ENCODE assay signal across 8 cellular contexts in genomic region chr14:64294672-64295413, GRCh38. TPM values are rescaled to one million over a fixed set of nuclear protein-coding genes. Genes with fewer than 3 reads are reported as not detected.
DNase-seq lines count a peak whose midpoint lies in the region; ATAC-seq lines count a peak whose summit lies in the region.

No MANE protein-coding gene starts in this region.

- no peaks in the 10 kb centered on the region for H3K9me3 Mint-ChIP-seq in activated naive CD8-positive, alpha-beta T cell (ENCODE audit: low read depth)

- H3K27me3 ChIP-seq in rectal smooth muscle tissue (ENCODE audit: control insufficient read depth, insufficient read depth, low read length) (no peaks in the 10 kb centered on the region), aorta (ENCODE audit: control insufficient read depth in 1 of 2, insufficient read depth in 2 of 2, low read length in 1 of 2) (peaks cover 0 to 1% of the 10 kb centered on the region in 2 donors)

- no peaks in the 10 kb centered on the region for H3K36me3 Mint-ChIP-seq in activated naive CD8-positive, alpha-beta T cell

- peak; percentile 72 for ATAC-seq in GM21515 (IDR thresholded peaks at IDR 0.05; ENCODE audit: unreplicated experiment)
- peak; percentile 94 for ATAC-seq in left cardiac atrium
- peak; percentile 77 for ATAC-seq in aorta (ENCODE audit: low FRiP score)

- H3K36me3 ChIP-seq in rectal smooth muscle tissue (ENCODE audit: control insufficient read depth, insufficient read depth, low read length) (no peaks in the 10 kb centered on the region), aorta (ENCODE audit: control insufficient read depth in 1 of 2, insufficient read depth in 2 of 2, low read length in 1 of 2) (no peaks in the 10 kb centered on the region)

- H3K27ac Mint-ChIP-seq in activated naive CD8-positive, alpha-beta T cell, result no peak overlapping the region

- WGBS in aorta, 2 donors, result 18% methylated on average over 20 of the region's 20 CpGs

- no peak overlapping the region for H3K9ac ChIP-seq in rectal smooth muscle tissue (ENCODE audit: low read length)

- H3K4me1 ChIP-seq in rectal smooth muscle tissue (ENCODE audit: control insufficient read depth, insufficient read depth, low read length) (no peaks in the 10 kb centered on the region), aorta (ENCODE audit: control insufficient read depth in 1 of 2, insufficient read depth in 2 of 2, low read length in 2 of 2) (no peaks in the 10 kb centered on the region)

- H3K9me3 ChIP-seq in aorta (ENCODE audit: control insufficient read depth, low read length), result no peaks in the 10 kb centered on the region

- H3K4me1 Mint-ChIP-seq in activated naive CD8-positive, alpha-beta T cell (ENCODE audit: low read depth), result peaks cover 37% of the 10 kb centered on the region

- DNase-seq in DMS53 treated with DMSO at 0.1 percent for 48 hours (lab: John Stamatoyannopoulos, UW; ENCODE audit: unreplicated experiment) (peak; percentile 38), HuH-7.5 (ENCODE audit: low spot score) (peak; percentile 71), SKM-1 (lab: John Stamatoyannopoulos, UW; ENCODE audit: unreplicated experiment) (peak; percentile 10), left cardiac atrium (peak; percentile 72), aorta (peak; percentile 65 to 89)

- H3K4me3 ChIP-seq in rectal smooth muscle tissue (ENCODE audit: low read length), result peak overlapping the region; percentile 60
- no peak overlapping the region for H3K4me3 ChIP-seq in aorta (ENCODE audit: low read length in 2 of 2)

- peak overlapping the region; percentile 77 for H3K4me3 Mint-ChIP-seq in activated naive CD8-positive, alpha-beta T cell

- H3K27ac ChIP-seq in rectal smooth muscle tissue (ENCODE audit: low read depth, low read length), result no peak overlapping the region
- H3K27ac ChIP-seq in aorta (ENCODE audit: low read depth in 1 of 2, low read length in 2 of 2), result no peak overlapping the region

- intact Hi-C loops in left cardiac atrium (cut with DNase I) (loop anchor here (2.0 to 10.0 kb wide), 5 partner anchors 136 to 500 kb away; no protein-coding TSS in a partner anchor), aorta (cut with DNase I) (loop anchor here (5.0 to 10.0 kb wide), 4 partner anchors 130 to 498 kb away; no protein-coding TSS in a partner anchor)

- H3K27me3 Mint-ChIP-seq in activated naive CD8-positive, alpha-beta T cell, result no peaks in the 10 kb centered on the region

RNA-seq across cellular contexts. Expression of gene ESR2, which starts 0.7 kb away (rescaled TPM):
- 1 to 10 TPM in 1 of 2 donors, under 1 TPM in 1; 0.31 to 1.3 TPM for total RNA-seq in left cardiac atrium
- total RNA-seq in aorta, result under 1 TPM; 0.10 to 0.27 TPM
- polyA plus RNA-seq in aorta, result not detected

Comparison
In these comparisons a context has a peak if more than half of its experiments do, and no peak if none do; other contexts are left out.
1. DNase-seq: peak in every context shown above with its lines; median percentile 77 in aorta; 72 in left cardiac atrium; 71 in HuH-7.5; 38 in DMS53 treated with DMSO at 0.1 percent for 48 hours; 10 in SKM-1.